8 cellular contexts compared by ENCODE assay signal in the genomic region with DNA sequence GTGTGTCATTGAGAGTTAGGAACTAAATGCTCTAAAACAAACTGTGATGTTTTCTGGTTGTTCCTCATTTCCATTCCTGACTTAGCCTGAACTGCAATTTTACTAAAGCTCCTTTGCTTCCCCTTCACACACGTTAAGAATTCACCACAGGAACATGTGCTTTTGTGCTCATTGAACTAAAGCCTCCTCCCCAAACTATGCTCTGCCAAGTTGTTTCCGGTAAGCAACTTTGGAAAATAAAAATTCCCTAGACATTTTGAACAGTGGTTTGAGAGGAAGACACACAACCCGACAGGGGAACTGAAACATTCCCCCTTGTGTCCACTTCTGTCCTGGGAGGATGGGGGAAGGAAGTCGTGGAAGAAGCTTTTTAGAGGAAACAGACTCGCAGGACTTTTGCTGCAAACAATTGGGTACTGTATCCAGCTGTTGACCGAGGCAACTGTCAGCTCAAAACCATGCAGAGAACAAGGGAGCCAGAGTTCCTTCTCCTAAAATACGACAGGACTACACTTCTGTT.
A peak's percentile ranks its signal among the peaks of the same experiment; 100 is the strongest.
DNase-seq lines count a peak whose midpoint lies in the region; ATAC-seq and TF ChIP-seq lines count a peak whose summit lies in the region.

No MANE protein-coding gene starts in this region.

- peak overlapping the region; percentile 97 to 99 (median 98) for H3K27ac Mint-ChIP-seq in nephron

- H4K20me1 ChIP-seq in OCI-LY7 (ENCODE audit: insufficient read depth, low read length): no peaks in the 10 kb centered on the region

- peak overlapping the region; percentile 63 for H3K4me2 ChIP-seq in OCI-LY7 (ENCODE audit: low read length)

- intact Hi-C loops in OCI-LY7 (cut with micrococcal nuclease; ENCODE audit: unreplicated experiment): no loop called here

- peak overlapping the region; percentile 7 to 55 (median 37) for H3K4me3 Mint-ChIP-seq in nephron

- no peaks in the 10 kb centered on the region for H3K9me2 ChIP-seq in OCI-LY7 (ENCODE audit: insufficient read depth, low read length)

- no peak overlapping the region for H3K27ac ChIP-seq in OCI-LY7 (ENCODE audit: low read depth, low read length, poor library complexity, severe bottlenecking)

- no peaks in the 10 kb centered on the region for H3K79me2 ChIP-seq in OCI-LY7 (ENCODE audit: insufficient read depth, low read depth, low read length)

- ATAC-seq in HG02763 (IDR thresholded peaks at IDR 0.05; ENCODE audit: unreplicated experiment): no peak

- peaks cover 70% of the 10 kb centered on the region for H3K4me1 Mint-ChIP-seq in nephron

- H3K36me3 Mint-ChIP-seq in nephron (ENCODE audit: low read depth): no peaks in the 10 kb centered on the region

- POLR2A ChIA-PET in OCI-LY7 (lab: Charles Lee): interaction anchor here (1.3 kb wide), 1 partner anchor 189 kb away, joined by 3 read pairs; no protein-coding TSS in a partner anchor

- H3K9me3 ChIP-seq in OCI-LY7 (ENCODE audit: low read length): no peaks in the 10 kb centered on the region

- H2AFZ ChIP-seq in OCI-LY7 (ENCODE audit: low read length): peak overlapping the region; percentile 98

- no peaks in the 10 kb centered on the region for H3K9me3 Mint-ChIP-seq in nephron

- H3K36me3 ChIP-seq in OCI-LY7 (ENCODE audit: insufficient read depth, low read length): no peaks in the 10 kb centered on the region

- H3K27me3 Mint-ChIP-seq in nephron (ENCODE audit: low read depth): no peaks in the 10 kb centered on the region

- H3K4me3 ChIP-seq in OCI-LY7 (ENCODE audit: low read depth, low read length, poor library complexity, severe bottlenecking) (peak overlapping the region; percentile 34), epithelial cell of proximal tubule (ENCODE audit: low read depth, low read length) (peak overlapping the region; percentile 33)

- CTCF ChIA-PET in OCI-LY7 (lab: Charles Lee; ENCODE audit: unreplicated experiment): no interaction called here

- DNase-seq in ELR (ENCODE audit: low read depth): peak; percentile 32
- peak; percentile 22 for DNase-seq in OCI-LY7 (ENCODE audit: low spot score)
- peak; percentile 20 for DNase-seq in epithelial cell of proximal tubule (ENCODE audit: low read depth)
- DNase-seq in cerebellar cortex (ENCODE audit: low spot score): no peak
- DNase-seq in stimulated activated naive CD4-positive, alpha-beta T cell treated with Interleukin-2 at 50 U/mL for 16 hours (lab: John Stamatoyannopoulos, UW): no peak
- no peak for DNase-seq in NCI-H1105 (lab: John Stamatoyannopoulos, UW)

- TF ChIP-seq CTCF in OCI-LY7 (conservative IDR thresholded peaks at IDR 0.05; ENCODE audit: low read length) (no peak), epithelial cell of proximal tubule (conservative IDR thresholded peaks at IDR 0.05; ENCODE audit: low read depth, low read length) (no peak), nephron (IDR thresholded peaks at IDR 0.05; ENCODE audit: unreplicated experiment in 3 of 3) (no peak)

- H3K4me1 ChIP-seq in OCI-LY7 (ENCODE audit: insufficient read depth, low read length, poor library complexity, severe bottlenecking): peaks cover 19% of the 10 kb centered on the region

- BruUV-seq in OCI-LY7 (replicated peaks; lab: Mats Ljungman, UMichigan): no TSS peak

Comparison
In these comparisons a context has a peak if more than half of its experiments do, and no peak if none do; other contexts are left out.
1. DNase-seq: peak in ELR (single experiment), OCI-LY7 (single experiment) and epithelial cell of proximal tubule (single experiment); none in cerebellar cortex (single experiment), stimulated activated naive CD4-positive, alpha-beta T cell treated with Interleukin-2 at 50 U/mL for 16 hours (single experiment) and NCI-H1105 (single experiment).